Comparison of ENCODE assay signal across 9 cellular contexts in genomic region chr4:3305610-3306371, GRCh38. TPM values are rescaled to one million over a fixed set of nuclear protein-coding genes. Genes with fewer than 3 reads are reported as not detected.
A peak's percentile ranks its signal among the peaks of the same experiment; 100 is the strongest.
DNase-seq lines count a peak whose midpoint lies in the region; ATAC-seq, FAIRE-seq and TF ChIP-seq lines count a peak whose summit lies in the region.
"Had no signal": no experiment of that assay in that cellular context is flagged by ENCODE, and none has a peak within 500 bp of the region (broad histone marks: within the 10 kb centered on the region; RNA-seq: fewer than 3 reads in every experiment).

No MANE protein-coding gene starts in this region.

- no peaks in the 10 kb centered on the region for H3K9me3 Mint-ChIP-seq in activated naive CD8-positive, alpha-beta T cell treated with anti-CD3 and anti-CD28 coated beads, Interleukin-2, amount 50 U/mL, for 24 hours

- no peak for TF ChIP-seq EP300 in HepG2 (IDR thresholded peaks at IDR 0.05; ENCODE audit: low read depth in 2 of 2, low read length in 2 of 2)
- TF ChIP-seq EP300 in HepG2 (CRISPR knock-in tag; IDR thresholded peaks at IDR 0.05; ENCODE audit: borderline replicate concordance), result no peak

- H3K9me3 ChIP-seq in right lobe of liver, result no peaks in the 10 kb centered on the region
- no peaks in the 10 kb centered on the region for H3K9me3 ChIP-seq in HepG2 (ENCODE audit: low read length)
- no peaks in the 10 kb centered on the region for H3K9me3 ChIP-seq in aorta (ENCODE audit: control insufficient read depth, low read length)

- peaks cover 36% of the 10 kb centered on the region for H3K79me2 ChIP-seq in HepG2 (ENCODE audit: insufficient read depth, low read length)

- POLR2A ChIA-PET in HepG2 (lab: Yijun Ruan, JAX), result no interaction called here

- no peak for FAIRE-seq in HepG2 (lab: Jason Lieb, UNC)

- WGBS in right lobe of liver (ENCODE audit: insufficient coverage, low coverage, low lambda C conversion rate, missing lambda C conversion rate), result 55% methylated on average over 3 of the region's 9 CpGs
- 85% methylated on average over 8 of the region's 9 CpGs for WGBS in HepG2 (ENCODE audit: low lambda C conversion rate)
- WGBS in aorta, 2 donors, result 80 to 84% methylated on average over 9 of the region's 9 CpGs

- peak; percentile 21 to 45 (median 30) for ATAC-seq in right lobe of liver
- no peak for ATAC-seq in HepG2
- ATAC-seq in activated naive CD8-positive, alpha-beta T cell treated with anti-CD3 and anti-CD28 coated beads, Interleukin-2, amount 50 U/mL, for 24 hours, result no peak
- peak; percentile 77 for ATAC-seq in left colon
- peak; percentile 2 for ATAC-seq in aorta (ENCODE audit: low FRiP score)
- ATAC-seq in HG03571 (IDR thresholded peaks at IDR 0.05; ENCODE audit: unreplicated experiment), result no peak

- H3K4me1 Mint-ChIP-seq in activated naive CD8-positive, alpha-beta T cell treated with anti-CD3 and anti-CD28 coated beads, Interleukin-2, amount 50 U/mL, for 24 hours, result peaks cover 52% of the 10 kb centered on the region

- H4K20me1 ChIP-seq in HepG2 (ENCODE audit: insufficient read depth, low read length), result peaks cover 7% of the 10 kb centered on the region; the same call in 1 of the 2 replicates

- intact Hi-C loops in right lobe of liver (cut with DNase I) (no loop called here), HepG2 (cut with micrococcal nuclease; ENCODE audit: unreplicated experiment) (no loop called here), left colon (cut with DNase I, micrococcal nuclease) (no loop called here), aorta (cut with DNase I) (no loop called here)

- no TSS peak for BruUV-seq in HepG2 (replicated peaks; lab: Mats Ljungman, UMichigan)

- in situ Hi-C loops in HepG2 (cut with HindIII; ENCODE audit: extremely low pct_ligation_motif_present, low pct_unique_long_range_greater_than_20kb) (no loop called here), GM13976 (cut with MboI; ENCODE audit: low sequenced_read_pairs, unreplicated experiment) (no loop called here)

- peak overlapping the region; percentile 54 for H3K27ac Mint-ChIP-seq in activated naive CD8-positive, alpha-beta T cell treated with anti-CD3 and anti-CD28 coated beads, Interleukin-2, amount 50 U/mL, for 24 hours

- TF ChIP-seq RAD21 in HepG2 (CRISPR knock-in tag; IDR thresholded peaks at IDR 0.05), result no peak

- no peak overlapping the region for H3K9ac ChIP-seq in HepG2 (ENCODE audit: insufficient read depth, low read depth, low read length)

- peak; percentile 13 to 41 (median 33) for DNase-seq in right lobe of liver
- no peak for DNase-seq in HepG2 (ENCODE audit: low spot score)
- no peak for DNase-seq in activated naive CD8-positive, alpha-beta T cell treated with anti-CD3 and anti-CD28 coated beads, Interleukin-2, amount 50 U/mL, for 24 hours
- DNase-seq in left colon, result peak in 1 of 2 donors; percentile 40
- DNase-seq in aorta, result peak; percentile 33 to 55
- no peak for DNase-seq in GM13976 (ENCODE audit: low spot score)
- no peak for DNase-seq in COLO829 (ENCODE audit: low spot score)

- CTCF ChIA-PET in HepG2 (lab: Yijun Ruan, JAX; ENCODE audit: low intra/inter-chr PET ratio, low total read pairs), result no interaction called here

- TF ChIP-seq CTCF in right lobe of liver (IDR thresholded peaks at IDR 0.05), result no peak
- TF ChIP-seq CTCF in HepG2 (CRISPR knock-in tag; IDR thresholded peaks at IDR 0.05), result no peak
- TF ChIP-seq CTCF in GM13976 (IDR thresholded peaks at IDR 0.05; ENCODE audit: borderline replicate concordance, control extremely low read depth, extremely low read depth, insufficient read depth, missing control alignments), result no peak

- H3K27me3 ChIP-seq in right lobe of liver (no peaks in the 10 kb centered on the region), HepG2 (ENCODE audit: control insufficient read depth in 1 of 2, insufficient read depth in 2 of 2, low read length in 2 of 2) (no peaks in the 10 kb centered on the region; a peak in 1 of 5 replicates), aorta (ENCODE audit: control insufficient read depth in 1 of 2, insufficient read depth in 2 of 2, low read length in 1 of 2) (no peaks in the 10 kb centered on the region)

- H3K36me3 ChIP-seq in right lobe of liver (no peaks in the 10 kb centered on the region), HepG2 (replicated peaks in 1 of 2; ENCODE audit: control insufficient read depth in 1 of 2, insufficient read depth in 2 of 2, low read length in 2 of 2) (peaks cover 0 to 1% of the 10 kb centered on the region in 2 experiments; a peak in 1 of 5 replicates), aorta (ENCODE audit: control insufficient read depth in 1 of 2, insufficient read depth in 2 of 2, low read length in 1 of 2) (no peaks in the 10 kb centered on the region)

- TF ChIP-seq POLR2A in right lobe of liver (IDR thresholded peaks at IDR 0.05) (no peak), HepG2 (IDR thresholded peaks at IDR 0.05; ENCODE audit: insufficient read depth in 1 of 2, low read depth in 2 of 2, low read length in 2 of 2) (no peak)

- H3K4me2 ChIP-seq in HepG2 (ENCODE audit: low read depth, low read length), result no peak overlapping the region

- H3K4me1 ChIP-seq in right lobe of liver (no peaks in the 10 kb centered on the region), HepG2 (ENCODE audit: insufficient read depth, low read length) (peaks cover 13% of the 10 kb centered on the region), aorta (ENCODE audit: control insufficient read depth in 1 of 2, insufficient read depth in 2 of 2, low read length in 2 of 2) (no peaks in the 10 kb centered on the region)

- no peak overlapping the region for H3K4me3 Mint-ChIP-seq in activated naive CD8-positive, alpha-beta T cell treated with anti-CD3 and anti-CD28 coated beads, Interleukin-2, amount 50 U/mL, for 24 hours

- H3K36me3 Mint-ChIP-seq in activated naive CD8-positive, alpha-beta T cell treated with anti-CD3 and anti-CD28 coated beads, Interleukin-2, amount 50 U/mL, for 24 hours (ENCODE audit: low read depth), result no peaks in the 10 kb centered on the region

- H3K27ac ChIP-seq in right lobe of liver (no peak overlapping the region), HepG2 (ENCODE audit: extremely low read length, insufficient read depth, low read length) (no peak overlapping the region), aorta (ENCODE audit: low read depth in 1 of 2, low read length in 2 of 2) (no peak overlapping the region)
- H3K27ac ChIP-seq: RWPE1 had no signal

- no peak overlapping the region for H3K4me3 ChIP-seq in right lobe of liver
- no peak overlapping the region for H3K4me3 ChIP-seq in HepG2 (replicated peaks in 1 of 3; ENCODE audit: insufficient read depth in 1 of 3, low read depth in 2 of 3, low read length in 3 of 3)
- no peak overlapping the region for H3K4me3 ChIP-seq in aorta (ENCODE audit: low read length in 2 of 2)

- H2AFZ ChIP-seq in HepG2 (ENCODE audit: low read length), result no peak overlapping the region

- H3K27me3 Mint-ChIP-seq in activated naive CD8-positive, alpha-beta T cell treated with anti-CD3 and anti-CD28 coated beads, Interleukin-2, amount 50 U/mL, for 24 hours, result peaks cover 11% of the 10 kb centered on the region

RNA-seq across cellular contexts. Expression of gene RGS12, which starts 13.0 kb away (rescaled TPM):
- total RNA-seq in right lobe of liver (10 to 100 TPM; 15.0 to 29.6 (median 22.1) TPM), HepG2 (2016; rRNA removed; fragmentation: Illumina TruSeq; extraction: Trizol) (18.2 and 21.0 TPM in 2 replicates), left colon (10 to 100 TPM; 21.5 to 23.5 TPM), aorta (10 to 100 TPM; 23.9 to 40.4 TPM)
- 9.3 and 11.0 TPM in 2 replicates for total RNA-seq in HepG2 (2016; cell fraction: cytosol; rRNA removed; fragmentation: Illumina TruSeq; extraction: Trizol; ENCODE audit: low read depth)
- 16.0 and 24.7 TPM in 2 replicates for total RNA-seq in HepG2 (2016; cell fraction: insoluble cytoplasmic fraction; rRNA removed; fragmentation: Illumina TruSeq; extraction: Trizol)
- 16.1 and 18.9 TPM in 2 replicates for total RNA-seq in HepG2 (2016; cell fraction: membrane; rRNA removed; fragmentation: Illumina TruSeq; extraction: Trizol)
- 21.7 and 25.1 TPM in 2 replicates for total RNA-seq in HepG2 (2016; cell fraction: nucleus; rRNA removed; fragmentation: Illumina TruSeq; extraction: Trizol)
- polyA plus RNA-seq in HepG2 (2011; rRNA removed) (27.7 and 35.5 TPM in 2 replicates), aorta (10 to 100 TPM; 10.3 to 28.2 TPM)
- 11.1 and 23.9 TPM in 2 replicates for polyA plus RNA-seq in HepG2 (2011; cell fraction: cytosol; rRNA removed)
- polyA plus RNA-seq in HepG2 (2011; cell fraction: nucleus; rRNA removed), result 115 and 118 TPM in 2 replicates
- 37.4 and 43.4 TPM in 2 replicates for polyA plus RNA-seq in HepG2 (2012)
- 2.0 and 3.4 TPM in 2 replicates for polyA plus RNA-seq in HepG2 (2016; cell fraction: cytosol; fragmentation: Illumina TruSeq; extraction: Trizol; ENCODE audit: low read depth)
- polyA plus RNA-seq in HepG2 (2016; cell fraction: insoluble cytoplasmic fraction; fragmentation: Illumina TruSeq; extraction: Trizol; ENCODE audit: low read depth), result 17.8 and 20.5 TPM in 2 replicates
- 5.5 and 5.6 TPM in 2 replicates for polyA plus RNA-seq in HepG2 (2016; cell fraction: membrane; fragmentation: Illumina TruSeq; extraction: Trizol; ENCODE audit: low read depth)
- polyA plus RNA-seq in HepG2 (2016; cell fraction: nucleus; fragmentation: Illumina TruSeq; extraction: Trizol; ENCODE audit: insufficient read depth, low read depth), result 51.0 and 56.7 TPM in 2 replicates
- polyA minus RNA-seq in HepG2 (2011; rRNA and poly(A)+ RNA removed; ENCODE audit: low replicate concordance), result 4.5 and 52.2 TPM in 2 replicates
- 14.2 and 24.5 TPM in 2 replicates for polyA minus RNA-seq in HepG2 (2011; cell fraction: cytosol; rRNA and poly(A)+ RNA removed)
- polyA minus RNA-seq in HepG2 (2011; cell fraction: nucleus; rRNA and poly(A)+ RNA removed), result 45.0 and 59.1 TPM in 2 replicates

RNA-seq across cellular contexts. Expression of gene MSANTD1, which starts 56.8 kb away (rescaled TPM):
- total RNA-seq in right lobe of liver, result under 1 TPM in 5 of 6 experiments, not detected in 1; 0.46 to 0.84 (median 0.64) TPM
- 0.10 and 0.22 TPM in 2 replicates for total RNA-seq in HepG2 (2016; rRNA removed; fragmentation: Illumina TruSeq; extraction: Trizol)
- 0.09 and 0.20 TPM in 2 replicates for total RNA-seq in HepG2 (2016; cell fraction: cytosol; rRNA removed; fragmentation: Illumina TruSeq; extraction: Trizol; ENCODE audit: low read depth)
- 0.19 TPM in 1 of 2 replicates, not detected in the other for total RNA-seq in HepG2 (2016; cell fraction: insoluble cytoplasmic fraction; rRNA removed; fragmentation: Illumina TruSeq; extraction: Trizol)
- total RNA-seq in HepG2 (2016; cell fraction: membrane; rRNA removed; fragmentation: Illumina TruSeq; extraction: Trizol), result 0.25 TPM in 1 of 2 replicates, not detected in the other
- total RNA-seq in HepG2 (2016; cell fraction: nucleus; rRNA removed; fragmentation: Illumina TruSeq; extraction: Trizol), result 0.59 TPM in 1 of 2 replicates, not detected in the other
- polyA plus RNA-seq in HepG2 (2011; rRNA removed), result 0.39 and 0.40 TPM in 2 replicates
- polyA plus RNA-seq in HepG2 (2011; cell fraction: cytosol; rRNA removed), result 0.05 and 0.34 TPM in 2 replicates
- polyA plus RNA-seq in HepG2 (2011; cell fraction: nucleus; rRNA removed), result 2.2 and 3.5 TPM in 2 replicates
- polyA plus RNA-seq in HepG2 (2012), result 0.40 and 0.65 TPM in 2 replicates
- 0.10 and 0.12 TPM in 2 replicates for polyA plus RNA-seq in HepG2 (2016; cell fraction: cytosol; fragmentation: Illumina TruSeq; extraction: Trizol; ENCODE audit: low read depth)
- polyA plus RNA-seq in HepG2 (2016; cell fraction: insoluble cytoplasmic fraction; fragmentation: Illumina TruSeq; extraction: Trizol; ENCODE audit: low read depth), result 0.16 TPM in 1 of 2 replicates, not detected in the other
- 0.07 and 0.08 TPM in 2 replicates for polyA plus RNA-seq in HepG2 (2016; cell fraction: membrane; fragmentation: Illumina TruSeq; extraction: Trizol; ENCODE audit: low read depth)
- polyA plus RNA-seq in HepG2 (2016; cell fraction: nucleus; fragmentation: Illumina TruSeq; extraction: Trizol; ENCODE audit: insufficient read depth, low read depth), result 0.36 and 0.65 TPM in 2 replicates
- 0.14 and 1.0 TPM in 2 replicates for polyA minus RNA-seq in HepG2 (2011; rRNA and poly(A)+ RNA removed; ENCODE audit: low replicate concordance)
- not detected in 2 replicates for polyA minus RNA-seq in HepG2 (2011; cell fraction: cytosol; rRNA and poly(A)+ RNA removed)
- polyA minus RNA-seq in HepG2 (2011; cell fraction: nucleus; rRNA and poly(A)+ RNA removed), result 1.9 and 2.0 TPM in 2 replicates
- under 1 TPM; 0.73 to 0.82 TPM for total RNA-seq in left colon
- total RNA-seq in aorta, result 1 to 10 TPM; 1.9 to 3.5 TPM
- polyA plus RNA-seq in aorta, result under 1 TPM in 1 of 2 donors, not detected in 1; 0.33 TPM

Comparison
In these comparisons a context has a peak if more than half of its experiments do, and no peak if none do; other contexts are left out.
1. ATAC-seq: peak in right lobe of liver (4 of 4), left colon (single experiment) and aorta (single experiment); none in HepG2 (single experiment), activated naive CD8-positive, alpha-beta T cell treated with anti-CD3 and anti-CD28 coated beads, Interleukin-2, amount 50 U/mL, for 24 hours (single experiment) and HG03571 (single experiment).
2. DNase-seq: peak in right lobe of liver (3 of 3) and aorta (2 of 2); none in HepG2 (single experiment), activated naive CD8-positive, alpha-beta T cell treated with anti-CD3 and anti-CD28 coated beads, Interleukin-2, amount 50 U/mL, for 24 hours (single experiment), GM13976 (single experiment) and COLO829 (single experiment).